ENCODE assay signal across 8 cellular contexts in the genomic region with DNA sequence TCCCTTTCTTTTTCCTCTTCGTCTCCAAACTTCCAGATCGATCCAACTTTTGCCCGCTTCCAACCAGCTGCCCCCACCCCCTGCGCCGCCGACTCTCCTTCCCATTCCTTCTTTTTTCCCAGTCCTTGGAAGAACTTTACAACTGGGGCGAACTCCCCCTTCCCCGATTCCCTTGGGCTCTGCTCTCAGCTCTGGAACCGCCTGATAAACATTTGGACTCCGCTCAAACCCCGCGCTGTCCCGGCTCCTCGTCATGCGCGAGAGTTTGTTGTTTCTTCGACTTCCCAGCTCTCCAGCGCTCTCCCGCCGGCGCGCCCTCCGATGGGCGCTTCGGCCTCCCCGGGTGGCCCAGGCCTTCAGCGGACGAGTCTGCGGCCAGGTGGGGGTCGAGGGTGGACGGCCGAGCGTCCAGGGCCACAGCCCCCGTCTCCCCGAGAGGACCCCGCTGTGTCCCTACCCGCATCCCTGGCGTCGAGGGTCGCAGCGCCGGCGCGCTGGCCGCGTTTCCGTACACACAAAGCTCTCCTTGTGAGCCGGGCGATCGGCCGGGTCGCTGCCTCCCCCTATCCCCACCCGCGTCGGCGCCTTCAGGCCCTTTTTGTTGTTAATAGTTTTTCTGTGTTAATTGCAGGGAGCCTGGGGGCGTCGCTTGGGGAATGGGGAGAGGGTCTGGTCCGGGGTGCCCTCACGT. TPM values are rescaled to one million over a fixed set of nuclear protein-coding genes. Genes with fewer than 3 reads are reported as not detected.
DNase-seq lines count a peak whose midpoint lies in the region; ATAC-seq and TF ChIP-seq lines count a peak whose summit lies in the region.

No MANE protein-coding gene starts in this region.

- peaks cover 43% of the 10 kb centered on the region for H3K36me3 Mint-ChIP-seq in MCF 10A (ENCODE audit: insufficient read depth, unreplicated experiment)
- H3K36me3 Mint-ChIP-seq in stimulated activated naive CD8-positive, alpha-beta T cell treated with anti-CD3 and anti-CD28 coated beads, Interleukin-15, Interleukin-2, amounts not matched to agents 100 ng/mL and 50 ng/mL, for 24 hours (ENCODE audit: low read depth) = peaks cover 26% of the 10 kb centered on the region

- no peak for TF ChIP-seq CTCF in MCF 10A (IDR thresholded peaks at IDR 0.05; ENCODE audit: unreplicated experiment)

- H3K4me3 Mint-ChIP-seq in MCF 10A (ENCODE audit: unreplicated experiment) = peak overlapping the region; percentile 99
- peak overlapping the region; percentile 72 for H3K4me3 Mint-ChIP-seq in stimulated activated naive CD8-positive, alpha-beta T cell treated with anti-CD3 and anti-CD28 coated beads, Interleukin-15, Interleukin-2, amounts not matched to agents 100 ng/mL and 50 ng/mL, for 24 hours

- peak; percentile 36 for DNase-seq in CD1c-positive myeloid dendritic cell (ENCODE audit: extremely low spot score)
- DNase-seq in Kasumi-1 (lab: John Stamatoyannopoulos, UW) = peak; percentile 11 to 29
- DNase-seq in MCF 10A (ENCODE audit: unreplicated experiment) = peak; percentile 69
- peak; percentile 53 for DNase-seq in kidney tubule cell (ENCODE audit: low spot score)

- no peaks in the 10 kb centered on the region for H3K27me3 Mint-ChIP-seq in MCF 10A (ENCODE audit: insufficient read depth, unreplicated experiment)
- H3K27me3 Mint-ChIP-seq in stimulated activated naive CD8-positive, alpha-beta T cell treated with anti-CD3 and anti-CD28 coated beads, Interleukin-15, Interleukin-2, amounts not matched to agents 100 ng/mL and 50 ng/mL, for 24 hours = peaks cover 13% of the 10 kb centered on the region

- peak overlapping the region; percentile 98 for H3K27ac Mint-ChIP-seq in MCF 10A (ENCODE audit: low read depth, unreplicated experiment)
- no peak overlapping the region for H3K27ac Mint-ChIP-seq in stimulated activated naive CD8-positive, alpha-beta T cell treated with anti-CD3 and anti-CD28 coated beads, Interleukin-15, Interleukin-2, amounts not matched to agents 100 ng/mL and 50 ng/mL, for 24 hours

- H3K9me3 Mint-ChIP-seq in MCF 10A (ENCODE audit: unreplicated experiment) = no peaks in the 10 kb centered on the region
- H3K9me3 Mint-ChIP-seq in stimulated activated naive CD8-positive, alpha-beta T cell treated with anti-CD3 and anti-CD28 coated beads, Interleukin-15, Interleukin-2, amounts not matched to agents 100 ng/mL and 50 ng/mL, for 24 hours = no peaks in the 10 kb centered on the region

- BruUV-seq in MCF 10A (replicated peaks; lab: Mats Ljungman, UMichigan) = no TSS peak

- CTCF ChIA-PET in MCF 10A (lab: Yijun Ruan, JAX) = interaction anchor here (0.6 to 18.2 kb wide), 20 partner anchors 8 to 724 kb away, joined by 3 to 330 read pairs (median 5); partner anchors contain the start of genes ABHD4, LRP10 and OXA1L

- intact Hi-C loops in MCF 10A (cut with micrococcal nuclease) = loop anchor here (2.0 to 5.0 kb wide), 2 partner anchors 16 to 35 kb away; partner anchors contain the start of gene LRP10

- POLR2A ChIA-PET in MCF 10A (lab: Yijun Ruan, JAX) = interaction anchor here (0.6 to 5.7 kb wide), 20 partner anchors 8 to 267 kb away, joined by 3 to 142 read pairs (median 10); partner anchors contain the start of genes ABHD4, HAUS4, LRP10 and MRPL52

- no peak for ATAC-seq in GM21786 (IDR thresholded peaks at IDR 0.05; ENCODE audit: unreplicated experiment)
- no peak for ATAC-seq in GM19467 (IDR thresholded peaks at IDR 0.05; ENCODE audit: unreplicated experiment)
- ATAC-seq in GM19463 (IDR thresholded peaks at IDR 0.05; ENCODE audit: unreplicated experiment) = no peak

- peaks cover 21% of the 10 kb centered on the region for H3K4me1 Mint-ChIP-seq in MCF 10A (ENCODE audit: insufficient read depth, unreplicated experiment)
- peaks cover 28% of the 10 kb centered on the region for H3K4me1 Mint-ChIP-seq in stimulated activated naive CD8-positive, alpha-beta T cell treated with anti-CD3 and anti-CD28 coated beads, Interleukin-15, Interleukin-2, amounts not matched to agents 100 ng/mL and 50 ng/mL, for 24 hours (ENCODE audit: low read depth)

RNA-seq across cellular contexts. Expression of gene MMP14, which starts 0.8 kb away (rescaled TPM):
- total RNA-seq in MCF 10A (2022) = 71.5 and 78.6 TPM in 2 replicates

RNA-seq across cellular contexts. Expression of gene MRPL52, which starts 7.5 kb away (rescaled TPM):
- total RNA-seq in MCF 10A (2022) = 172 and 186 TPM in 2 replicates

RNA-seq across cellular contexts. Expression of gene SLC7A7, which starts 22.0 kb away (rescaled TPM):
- 0.61 and 0.98 TPM in 2 replicates for total RNA-seq in MCF 10A (2022)

RNA-seq across cellular contexts. Expression of gene LRP10, which starts 34.3 kb away (rescaled TPM):
- total RNA-seq in MCF 10A (2022) = 71.0 and 83.1 TPM in 2 replicates

RNA-seq across cellular contexts. Expression of gene REM2, which starts 45.8 kb away (rescaled TPM):
- 0.26 and 0.47 TPM in 2 replicates for total RNA-seq in MCF 10A (2022)
